Comparison of ENCODE assay signal across 8 cellular contexts in genomic region chr12:6764011-6764828, GRCh38. TPM values are rescaled to one million over a fixed set of nuclear protein-coding genes. Genes with fewer than 3 reads are reported as not detected.
A peak's percentile ranks its signal among the peaks of the same experiment; 100 is the strongest.
DNase-seq lines count a peak whose midpoint lies in the region; ATAC-seq and TF ChIP-seq lines count a peak whose summit lies in the region.

No MANE protein-coding gene starts in this region.

- no peak overlapping the region for H3K27ac ChIP-seq in DND-41 (ENCODE audit: low read length)
- H3K27ac ChIP-seq in uterus, result peak overlapping the region; percentile 97 to 98

- no peak overlapping the region for H3K9ac ChIP-seq in DND-41 (ENCODE audit: low read depth, low read length)

- TF ChIP-seq CTCF in DND-41 (IDR thresholded peaks at IDR 0.05; ENCODE audit: borderline replicate concordance, extremely low read depth, low read length, poor library complexity, severe bottlenecking), result no peak
- TF ChIP-seq CTCF in fibroblast of villous mesenchyme (IDR thresholded peaks at IDR 0.05; ENCODE audit: insufficient read depth, low read depth, low read length), result no peak
- TF ChIP-seq CTCF in uterus (IDR thresholded peaks at IDR 0.05), result peak in 1 of 4 experiments; percentile 29

- H3K36me3 ChIP-seq in DND-41 (ENCODE audit: insufficient read depth, low read length), result no peaks in the 10 kb centered on the region
- H3K36me3 ChIP-seq in uterus, result no peaks in the 10 kb centered on the region

- H3K4me1 Mint-ChIP-seq in naive thymus-derived CD8-positive, alpha-beta T cell, result peaks cover 17 to 33% (median 28%) of the 10 kb centered on the region in 4 donors

- peaks cover 11% of the 10 kb centered on the region for H4K20me1 ChIP-seq in DND-41 (ENCODE audit: insufficient read depth, low read length)

- no peak overlapping the region for H2AFZ ChIP-seq in DND-41 (ENCODE audit: low read depth, low read length)

- TF ChIP-seq POLR2A in uterus (IDR thresholded peaks at IDR 0.05), result peak; percentile 42 to 49

- H3K4me3 ChIP-seq in DND-41 (ENCODE audit: low read depth in 1 of 2, low read length in 2 of 2), result no peak overlapping the region
- peak overlapping the region; percentile 51 for H3K4me3 ChIP-seq in fibroblast of villous mesenchyme (ENCODE audit: low read depth, low read length)
- H3K4me3 ChIP-seq in uterus, result peak overlapping the region; percentile 11 to 72

- H3K27ac Mint-ChIP-seq in naive thymus-derived CD8-positive, alpha-beta T cell, result peak overlapping the region in 2 of 10 donors; percentile 3 to 77

- H3K4me1 ChIP-seq in DND-41 (ENCODE audit: insufficient read depth, low read length) (peaks cover 30% of the 10 kb centered on the region), uterus (peaks cover 0 to 4% of the 10 kb centered on the region in 2 donors)

- H3K36me3 Mint-ChIP-seq in naive thymus-derived CD8-positive, alpha-beta T cell, result peaks cover 0 to 3% (median 0%) of the 10 kb centered on the region in 3 donors

- peak overlapping the region; percentile 35 for H3K4me2 ChIP-seq in DND-41 (ENCODE audit: insufficient read depth, low read length)

- POLR2A ChIA-PET in naive thymus-derived CD8-positive, alpha-beta T cell (lab: Charles Lee), result interaction anchor here (0.5 kb wide), 1 partner anchor 149 kb away, joined by 5 read pairs; no protein-coding TSS in a partner anchor

- peaks cover 22 to 49% (median 47%) of the 10 kb centered on the region in 5 donors for H3K27me3 Mint-ChIP-seq in naive thymus-derived CD8-positive, alpha-beta T cell

- ATAC-seq in DND-41 (ENCODE audit: insufficient read depth, low read depth) (peak; percentile 80), GM21390 (IDR thresholded peaks at IDR 0.05; ENCODE audit: unreplicated experiment) (peak; percentile 75)
- peak; percentile 59 to 79 for ATAC-seq in naive thymus-derived CD8-positive, alpha-beta T cell

- H3K4me3 Mint-ChIP-seq in naive thymus-derived CD8-positive, alpha-beta T cell, result peak overlapping the region in 7 of 10 donors; percentile 52 to 73 (median 56)

- intact Hi-C loops in uterus (cut with DNase I; ENCODE audit: low total_unique reads), result no loop called here

- H3K27me3 ChIP-seq in DND-41 (ENCODE audit: insufficient read depth, low read length, poor library complexity) (peaks cover 62% of the 10 kb centered on the region), uterus (no peaks in the 10 kb centered on the region)

- DNase-seq in DND-41 (peak; percentile 72), HS-27A (ENCODE audit: low read depth) (peak; percentile 99), NCI-H82 (lab: John Stamatoyannopoulos, UW) (peak; percentile 100), fibroblast of villous mesenchyme (ENCODE audit: low read depth) (peak; percentile 100), uterus (peak; percentile 97 to 99)
- peak; percentile 48 for DNase-seq in activated gamma-delta T cell treated with anti-CD3 and anti-CD28 coated beads, Interleukin-2, amount 50 U/mL, for 16 hours (ENCODE audit: low read depth)
- peak in 8 of 10 donors; percentile 12 to 58 (median 42) for DNase-seq in naive thymus-derived CD8-positive, alpha-beta T cell

- no peaks in the 10 kb centered on the region for H3K9me3 Mint-ChIP-seq in naive thymus-derived CD8-positive, alpha-beta T cell

- H3K9me3 ChIP-seq in DND-41 (ENCODE audit: insufficient read depth, low read length, severe bottlenecking), result no peaks in the 10 kb centered on the region
- H3K9me3 ChIP-seq in uterus, result no peaks in the 10 kb centered on the region

- H3K79me2 ChIP-seq in DND-41 (ENCODE audit: insufficient read depth, low read length), result no peaks in the 10 kb centered on the region

RNA-seq across cellular contexts. Expression of gene PTMS, which starts 1.9 kb away (rescaled TPM):
- 150 and 167 TPM in 2 replicates for total RNA-seq in fibroblast of villous mesenchyme
- total RNA-seq in naive thymus-derived CD8-positive, alpha-beta T cell, result under 1 TPM in 1 of 2 experiments, not detected in 1; 0.55 TPM
- 1 to 10 TPM in 1 of 3 donors, not detected in 2; 4.8 TPM for polyA plus RNA-seq in naive thymus-derived CD8-positive, alpha-beta T cell
- total RNA-seq in uterus, result 100 to 1,000 TPM; 105 to 853 (median 140) TPM

RNA-seq across cellular contexts. Expression of gene LAG3, which starts 8.1 kb away (rescaled TPM):
- total RNA-seq in fibroblast of villous mesenchyme (0.43 and 0.64 TPM in 2 replicates), uterus (10 to 100 TPM in 1 of 4 donors, 1 to 10 TPM in 2, under 1 TPM in 1; 0.41 to 14.6 (median 4.0) TPM)
- under 1 TPM; 0.60 to 0.75 TPM for total RNA-seq in naive thymus-derived CD8-positive, alpha-beta T cell
- 10 to 100 TPM in 1 of 3 donors, under 1 TPM in 2; 0.47 to 14.5 (median 0.59) TPM for polyA plus RNA-seq in naive thymus-derived CD8-positive, alpha-beta T cell

RNA-seq across cellular contexts. Expression of gene MLF2, which starts 11.3 kb away (rescaled TPM):
- total RNA-seq in fibroblast of villous mesenchyme, result 160 and 229 TPM in 2 replicates
- total RNA-seq in naive thymus-derived CD8-positive, alpha-beta T cell, result 10 to 100 TPM; 87.6 to 98.9 TPM
- 100 to 1,000 TPM in 2 of 3 donors, 10 to 100 TPM in 1; 98.5 to 133 (median 126) TPM for polyA plus RNA-seq in naive thymus-derived CD8-positive, alpha-beta T cell
- 100 to 1,000 TPM; 124 to 408 (median 147) TPM for total RNA-seq in uterus

RNA-seq across cellular contexts. Expression of gene CD4, which starts 25.1 kb away (rescaled TPM):
- total RNA-seq in fibroblast of villous mesenchyme, result 1.7 and 1.9 TPM in 2 replicates
- total RNA-seq in naive thymus-derived CD8-positive, alpha-beta T cell, result 1 to 10 TPM; 1.4 to 1.5 TPM
- 1 to 10 TPM in 1 of 3 donors, under 1 TPM in 2; 0.39 to 1.3 (median 0.53) TPM for polyA plus RNA-seq in naive thymus-derived CD8-positive, alpha-beta T cell
- total RNA-seq in uterus, result 10 to 100 TPM in 2 of 4 donors, 1 to 10 TPM in 2; 1.0 to 24.3 (median 10.4) TPM

RNA-seq across cellular contexts. Expression of gene COPS7A, which starts 40.4 kb away (rescaled TPM):
- total RNA-seq in fibroblast of villous mesenchyme (71.8 and 79.9 TPM in 2 replicates), uterus (10 to 100 TPM; 35.6 to 50.3 (median 37.7) TPM)
- 10 to 100 TPM; 27.0 to 35.4 TPM for total RNA-seq in naive thymus-derived CD8-positive, alpha-beta T cell
- polyA plus RNA-seq in naive thymus-derived CD8-positive, alpha-beta T cell, result 10 to 100 TPM; 34.9 to 42.4 (median 36.2) TPM

Comparison
In these comparisons a context has a peak if more than half of its experiments do, and no peak if none do; other contexts are left out.
1. DNase-seq: peak in every context shown above with its lines; median percentile 100 in NCI-H82; 100 in fibroblast of villous mesenchyme; 99 in HS-27A; 98 in uterus; 72 in DND-41; 48 in activated gamma-delta T cell treated with anti-CD3 and anti-CD28 coated beads, Interleukin-2, amount 50 U/mL, for 16 hours; 42 in naive thymus-derived CD8-positive, alpha-beta T cell.
2. H3K4me3 ChIP-seq: peak in fibroblast of villous mesenchyme (single experiment) and uterus (2 of 2); none in DND-41 (0 of 2).
3. RNA of gene PTMS, which starts 1.9 kb away (total RNA-seq): 105 to 853 TPM in uterus and 150 to 167 TPM in fibroblast of villous mesenchyme; 0.55 TPM in naive thymus-derived CD8-positive, alpha-beta T cell; every median in the first group is over 10 times any median in the second.
4. Peak in every context shown above with its lines, with median percentiles within 50 percentile points of each other: ATAC-seq.